Comparison of ENCODE assay signal across 6 cellular contexts in the genomic region with DNA sequence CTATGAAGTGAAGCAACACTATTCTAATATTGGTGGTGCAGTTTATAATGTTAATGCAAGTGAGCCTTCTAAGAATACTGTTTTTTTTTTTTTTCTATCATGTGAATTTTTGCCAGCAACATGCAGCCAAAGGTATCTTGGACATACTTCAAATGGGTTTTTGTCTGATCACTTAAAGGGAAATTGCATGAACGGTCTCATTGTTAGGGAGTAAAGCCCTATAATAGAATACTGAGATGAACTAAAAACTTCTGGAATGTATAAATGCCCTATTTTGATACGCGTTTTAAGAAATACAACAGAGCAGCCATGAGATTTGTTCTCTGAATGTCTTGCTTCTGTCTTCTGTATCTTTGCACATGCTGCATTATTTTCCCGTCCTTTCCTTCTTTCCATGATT. TPM values are rescaled to one million over a fixed set of nuclear protein-coding genes. Genes with fewer than 3 reads are reported as not detected.
"Had no signal": no experiment of that assay in that cellular context is flagged by ENCODE, and none has a peak within 500 bp of the region (broad histone marks: within the 10 kb centered on the region; RNA-seq: fewer than 3 reads in every experiment).

No MANE protein-coding gene starts in this region.

- H3K4me3 Mint-ChIP-seq: H9 had no signal

- ATAC-seq: K562 had no signal

- DNase-seq: GOT3, H9, HCEC 1CT, IMR-90 had no signal

- H3K27ac Mint-ChIP-seq: H9 had no signal

RNA-seq across cellular contexts. Expression of a gene that starts 10.5 kb away (rescaled TPM):
- total RNA-seq: HT-29 had no signal
